In genomic region chr14:90388437-90388836, GRCh38 we compare ENCODE assay signal across 9 cellular contexts. TPM values are rescaled to one million over a fixed set of nuclear protein-coding genes. Genes with fewer than 3 reads are reported as not detected.
A peak's percentile ranks its signal among the peaks of the same experiment; 100 is the strongest.
DNase-seq lines count a peak whose midpoint lies in the region; ATAC-seq, FAIRE-seq and TF ChIP-seq lines count a peak whose summit lies in the region.
"Had no signal": no experiment of that assay in that cellular context is flagged by ENCODE, and none has a peak within 500 bp of the region (broad histone marks: within the 10 kb centered on the region; RNA-seq: fewer than 3 reads in every experiment).

No MANE protein-coding gene starts in this region.

- H3K4me1 Mint-ChIP-seq in activated naive CD4-positive, alpha-beta T cell treated with anti-CD3 and anti-CD28 coated beads, Interleukin-2, amount 50 U/mL, for 24 hours = peaks cover 40% of the 10 kb centered on the region

- H3K9me3 Mint-ChIP-seq in activated naive CD4-positive, alpha-beta T cell treated with anti-CD3 and anti-CD28 coated beads, Interleukin-2, amount 50 U/mL, for 24 hours = no peaks in the 10 kb centered on the region

- H3K4me1 ChIP-seq in fibroblast of lung (ENCODE audit: control insufficient read depth, extremely low read depth, insufficient read depth, low read length) (peaks cover 7% of the 10 kb centered on the region), skeletal muscle tissue (ENCODE audit: control insufficient read depth in 3 of 3, insufficient read depth in 3 of 3, low read length in 3 of 3) (peaks cover 12 to 23% (median 16%) of the 10 kb centered on the region in 3 donors)

- no peak for TF ChIP-seq CTCF in fibroblast of lung (conservative IDR thresholded peaks at IDR 0.05 in 1 of 2, IDR thresholded peaks at IDR 0.05 in 1 of 2; ENCODE audit: low read depth in 1 of 2, low read length in 2 of 2)
- TF ChIP-seq CTCF in GM13977 (IDR thresholded peaks at IDR 0.05; ENCODE audit: extremely low read depth, insufficient read depth, missing control alignments) = no peak

- no peak overlapping the region for H3K4me3 Mint-ChIP-seq in activated naive CD4-positive, alpha-beta T cell treated with anti-CD3 and anti-CD28 coated beads, Interleukin-2, amount 50 U/mL, for 24 hours

- no peak overlapping the region for H3K27ac ChIP-seq in fibroblast of lung (ENCODE audit: insufficient read depth, low read length)
- H3K27ac ChIP-seq in skeletal muscle tissue (ENCODE audit: low read depth, low read length) = peak overlapping the region; percentile 37
- H3K27ac ChIP-seq in substantia nigra (ENCODE audit: low read depth, low read length, poor library complexity, severe bottlenecking) = no peak overlapping the region

- no peaks in the 10 kb centered on the region for H3K27me3 Mint-ChIP-seq in activated naive CD4-positive, alpha-beta T cell treated with anti-CD3 and anti-CD28 coated beads, Interleukin-2, amount 50 U/mL, for 24 hours

- H3K27ac Mint-ChIP-seq in activated naive CD4-positive, alpha-beta T cell treated with anti-CD3 and anti-CD28 coated beads, Interleukin-2, amount 50 U/mL, for 24 hours = peak overlapping the region; percentile 87

- H3K36me3 ChIP-seq in fibroblast of lung (ENCODE audit: control insufficient read depth, insufficient read depth, low read length) = no peaks in the 10 kb centered on the region
- H3K36me3 ChIP-seq in skeletal muscle tissue (ENCODE audit: control insufficient read depth in 3 of 3, insufficient read depth in 3 of 3, low read length in 3 of 3) = no peaks in the 10 kb centered on the region

- no peaks in the 10 kb centered on the region for H4K20me1 ChIP-seq in fibroblast of lung (ENCODE audit: control insufficient read depth, extremely low read depth, insufficient read depth, low read length)

- no peaks in the 10 kb centered on the region for H3K27me3 ChIP-seq in fibroblast of lung (ENCODE audit: control insufficient read depth, insufficient read depth, low read length)
- H3K27me3 ChIP-seq in skeletal muscle tissue (ENCODE audit: control insufficient read depth in 3 of 3, insufficient read depth in 3 of 3, low read length in 3 of 3) = no peaks in the 10 kb centered on the region

- H3K4me2 ChIP-seq in fibroblast of lung (ENCODE audit: extremely low read depth, insufficient read depth, low read length) = no peak overlapping the region

- no peak for FAIRE-seq in RCC 7860 (lab: Jason Lieb, UNC)

- H2AFZ ChIP-seq in fibroblast of lung (ENCODE audit: low read length) = no peak overlapping the region

- DNase-seq in activated naive CD4-positive, alpha-beta T cell treated with anti-CD3 and anti-CD28 coated beads, Interleukin-2, amount 50 U/mL, for 16 hours = no peak
- DNase-seq in RCC 7860 (ENCODE audit: low spot score) = peak; percentile 56
- peak; percentile 86 for DNase-seq in fibroblast of lung (ENCODE audit: low read depth in 2 of 2)
- no peak for DNase-seq in substantia nigra (lab: John Stamatoyannopoulos, UW)
- DNase-seq in GM13977 (ENCODE audit: low spot score) = no peak
- DNase-seq: MM.1S had no signal

- no peaks in the 10 kb centered on the region for H3K36me3 Mint-ChIP-seq in activated naive CD4-positive, alpha-beta T cell treated with anti-CD3 and anti-CD28 coated beads, Interleukin-2, amount 50 U/mL, for 24 hours

- in situ Hi-C loops in GM13977 (cut with MboI; ENCODE audit: low pct_unique_long_range_greater_than_20kb, low sequenced_read_pairs, unreplicated experiment) = no loop called here

- H3K79me2 ChIP-seq in fibroblast of lung (ENCODE audit: control insufficient read depth, insufficient read depth, low read length) = no peaks in the 10 kb centered on the region

- H3K9ac ChIP-seq in fibroblast of lung (ENCODE audit: insufficient read depth, low read length) (no peak overlapping the region), skeletal muscle tissue (ENCODE audit: low read depth in 1 of 3, low read length in 3 of 3) (peak overlapping the region in 2 of 3 donors; percentile 17 to 41)

- H3K9me3 ChIP-seq in fibroblast of lung (ENCODE audit: control insufficient read depth, insufficient read depth, low read depth, low read length) (no peaks in the 10 kb centered on the region), skeletal muscle tissue (ENCODE audit: control insufficient read depth in 3 of 3, low read length in 3 of 3) (no peaks in the 10 kb centered on the region)

- no peak for ATAC-seq in HG03354 (IDR thresholded peaks at IDR 0.05; ENCODE audit: poor library complexity, severe bottlenecking, unreplicated experiment)

- H3K4me3 ChIP-seq in fibroblast of lung (replicated peaks in 1 of 4; ENCODE audit: control extremely low read depth in 1 of 4, insufficient read depth in 1 of 4, low read depth in 3 of 4, low read length in 4 of 4) (no peak overlapping the region), skeletal muscle tissue (ENCODE audit: low read length in 3 of 3) (no peak overlapping the region)

RNA-seq across cellular contexts. Expression of gene CALM1, which starts 8.4 kb away (rescaled TPM):
- 269 and 632 TPM in 2 replicates for total RNA-seq in fibroblast of lung
- 620 and 700 TPM in 2 replicates for polyA plus RNA-seq in fibroblast of lung
- polyA plus RNA-seq in fibroblast of lung (2012) = 339 and 423 TPM in 2 replicates
- polyA minus RNA-seq in fibroblast of lung (ENCODE audit: low replicate concordance) = 38.2 and 45.4 TPM in 2 replicates
- 99.7 TPM for total RNA-seq in skeletal muscle tissue

RNA-seq across cellular contexts. Expression of gene NRDE2, which starts 56.7 kb away (rescaled TPM):
- 9.2 and 9.7 TPM in 2 replicates for total RNA-seq in fibroblast of lung
- 6.3 and 7.0 TPM in 2 replicates for polyA plus RNA-seq in fibroblast of lung
- polyA plus RNA-seq in fibroblast of lung (2012) = 7.6 and 8.7 TPM in 2 replicates
- 9.4 and 11.1 TPM in 2 replicates for polyA minus RNA-seq in fibroblast of lung (ENCODE audit: low replicate concordance)
- total RNA-seq in skeletal muscle tissue = 14.6 TPM

Comparison
In these comparisons a context has a peak if more than half of its experiments do, and no peak if none do; other contexts are left out.
1. DNase-seq: peak in RCC 7860 (single experiment) and fibroblast of lung (2 of 2); none in activated naive CD4-positive, alpha-beta T cell treated with anti-CD3 and anti-CD28 coated beads, Interleukin-2, amount 50 U/mL, for 16 hours (single experiment), substantia nigra (0 of 49) and GM13977 (single experiment).